Comparison of ENCODE assay signal across 8 cellular contexts in the genomic region with DNA sequence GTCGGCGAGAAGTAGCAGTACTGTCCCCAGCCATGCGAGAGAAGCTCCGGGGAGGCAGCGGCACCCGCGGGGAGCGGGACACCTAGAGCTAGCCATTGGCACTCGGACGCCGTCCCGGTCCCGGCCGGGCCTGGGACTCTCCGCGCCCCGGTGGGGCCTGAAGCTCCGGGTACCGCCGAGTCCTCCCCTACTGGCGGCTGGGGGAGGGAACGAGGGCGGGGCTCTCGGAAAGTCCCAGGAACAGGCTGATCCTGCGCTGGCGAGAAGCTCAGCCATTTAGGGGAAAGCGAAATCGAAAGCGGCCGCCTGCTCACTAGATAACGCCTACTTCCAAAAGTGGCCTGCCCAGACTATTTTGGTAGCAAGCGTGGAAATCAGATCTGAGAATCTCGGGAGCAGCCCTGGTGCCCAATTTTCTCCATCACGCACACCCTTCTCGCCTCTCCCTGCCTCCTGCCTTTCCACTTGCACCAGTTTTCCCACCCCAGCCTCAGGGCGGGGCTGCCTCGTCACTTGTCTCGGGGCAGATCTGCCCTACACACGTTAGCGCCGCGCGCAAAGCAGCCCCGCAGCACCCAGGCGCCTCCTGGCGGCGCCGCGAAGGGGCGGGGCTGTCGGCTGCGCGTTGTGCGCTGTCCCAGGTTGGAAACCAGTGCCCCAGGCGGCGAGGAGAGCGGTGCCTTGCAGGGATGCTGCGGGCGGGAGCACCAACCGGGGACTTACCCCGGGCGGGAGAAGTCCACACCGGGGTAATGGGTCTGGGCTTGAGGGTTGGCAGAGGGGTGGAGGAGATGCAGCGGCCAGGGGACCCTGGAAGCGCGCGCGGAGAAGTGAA.
DNase-seq lines count a peak whose midpoint lies in the region; ATAC-seq and TF ChIP-seq lines count a peak whose summit lies in the region.

Gene PSMB9, plus strand, starts transcription at position 652 of the 835 bp plus-strand sequence. Its CDS starts 38 bp downstream, at position 690.
A gene with protein sequence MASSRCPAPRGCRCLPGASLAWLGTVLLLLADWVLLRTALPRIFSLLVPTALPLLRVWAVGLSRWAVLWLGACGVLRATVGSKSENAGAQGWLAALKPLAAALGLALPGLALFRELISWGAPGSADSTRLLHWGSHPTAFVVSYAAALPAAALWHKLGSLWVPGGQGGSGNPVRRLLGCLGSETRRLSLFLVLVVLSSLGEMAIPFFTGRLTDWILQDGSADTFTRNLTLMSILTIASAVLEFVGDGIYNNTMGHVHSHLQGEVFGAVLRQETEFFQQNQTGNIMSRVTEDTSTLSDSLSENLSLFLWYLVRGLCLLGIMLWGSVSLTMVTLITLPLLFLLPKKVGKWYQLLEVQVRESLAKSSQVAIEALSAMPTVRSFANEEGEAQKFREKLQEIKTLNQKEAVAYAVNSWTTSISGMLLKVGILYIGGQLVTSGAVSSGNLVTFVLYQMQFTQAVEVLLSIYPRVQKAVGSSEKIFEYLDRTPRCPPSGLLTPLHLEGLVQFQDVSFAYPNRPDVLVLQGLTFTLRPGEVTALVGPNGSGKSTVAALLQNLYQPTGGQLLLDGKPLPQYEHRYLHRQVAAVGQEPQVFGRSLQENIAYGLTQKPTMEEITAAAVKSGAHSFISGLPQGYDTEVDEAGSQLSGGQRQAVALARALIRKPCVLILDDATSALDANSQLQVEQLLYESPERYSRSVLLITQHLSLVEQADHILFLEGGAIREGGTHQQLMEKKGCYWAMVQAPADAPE (minus strand): TSS at position 164 of the 835 bp plus-strand sequence. CDS start 68 bp downstream, at position 96.

- H3K27ac Mint-ChIP-seq in nephron, result peak within 1 kb of the TSS; percentile 75 to 97 (median 85)

- H3K36me3 Mint-ChIP-seq in nephron (ENCODE audit: low read depth), result no peaks in the 10 kb centered on the region

- peaks cover 15% of the 10 kb centered on the region for H3K4me1 Mint-ChIP-seq in nephron

- no peaks in the 10 kb centered on the region for H3K9me3 Mint-ChIP-seq in nephron

- peak; percentile 95 for DNase-seq in EH (ENCODE audit: low read depth)
- peak; percentile 95 for DNase-seq in KG1 (lab: John Stamatoyannopoulos, UW)
- peak; percentile 95 for DNase-seq in activated T-helper 9 cell treated with anti-CD3 and anti-CD28 coated beads, Interleukin-2, amount 50 U/mL, for 16 hours (ENCODE audit: low read depth)
- DNase-seq in fibroblast of peridontal ligament (ENCODE audit: extremely low read depth), result peak; percentile 91
- DNase-seq in stimulated activated naive CD8-positive, alpha-beta T cell treated with anti-CD3 and anti-CD28 coated beads, Interleukin-15, Interleukin-2, amounts not matched to agents 100 U/mL and 50 U/mL, for 24 hours, result peak; percentile 96

- H3K27me3 Mint-ChIP-seq in nephron (ENCODE audit: low read depth), result peaks cover 95% of the 10 kb centered on the region

- TF ChIP-seq POLR2A in Raji (IDR thresholded peaks at IDR 0.05; ENCODE audit: insufficient read depth, low read depth, low read length), result peak; percentile 76

- ATAC-seq in GM21723 (IDR thresholded peaks at IDR 0.05; ENCODE audit: unreplicated experiment), result peak; percentile 78
- peak; percentile 93 for ATAC-seq in stimulated activated naive CD8-positive, alpha-beta T cell treated with anti-CD3 and anti-CD28 coated beads, Interleukin-15, Interleukin-2, amounts not matched to agents 100 U/mL and 50 U/mL, for 24 hours

- TF ChIP-seq CTCF in nephron (IDR thresholded peaks at IDR 0.05; ENCODE audit: unreplicated experiment in 3 of 3), result peak; percentile 60 to 78 (median 66)

- peak within 1 kb of the TSS; percentile 88 to 99 (median 98) for H3K4me3 Mint-ChIP-seq in nephron

Comparison
In these comparisons a context has a peak if more than half of its experiments do, and no peak if none do; other contexts are left out.
1. Peak in every context shown above with its lines: DNase-seq and ATAC-seq.